In genomic region chr21:26106562-26106961, GRCh38 we compare ENCODE assay signal across 1 cellular context.
TF ChIP-seq lines count a peak whose summit lies in the region.

No MANE protein-coding gene starts in this region.

TF ChIP-seq in H1, 55 proteins besides CTCF, POLR2A, EP300 and RAD21 (continued from another document):
- no peak for TF ChIP-seq TAF7 (optimal IDR thresholded peaks at IDR 0.05; ENCODE audit: borderline replicate concordance, low read depth, low read length)
- TF ChIP-seq NANOG (IDR thresholded peaks at IDR 0.05; ENCODE audit: insufficient read depth, low read depth, low read length, poor library complexity, severe bottlenecking) = no peak
- no peak for TF ChIP-seq MAX (IDR thresholded peaks at IDR 0.05)
- TF ChIP-seq HDAC2 (IDR thresholded peaks at IDR 0.05; ENCODE audit: borderline replicate concordance in 1 of 2, low read depth in 2 of 2, low read length in 2 of 2) = no peak
- TF ChIP-seq CBX8 (IDR thresholded peaks at IDR 0.05; ENCODE audit: borderline replicate concordance, low read depth, low read length) = no peak
- TF ChIP-seq RXRA (IDR thresholded peaks at IDR 0.05; ENCODE audit: insufficient read depth, low read depth, low read length) = no peak
- no peak for TF ChIP-seq SRF (IDR thresholded peaks at IDR 0.05; ENCODE audit: low read depth, low read length)
